8 cellular contexts compared by ENCODE assay signal in genomic region chr3:187975571-187976360, GRCh38.
DNase-seq lines count a peak whose midpoint lies in the region; ATAC-seq, FAIRE-seq and TF ChIP-seq lines count a peak whose summit lies in the region.

No MANE protein-coding gene starts in this region.

- peaks cover 10% of the 10 kb centered on the region for H3F3A ChIP-seq in SK-N-SH (replicated peaks; ENCODE audit: insufficient read depth)

- TF ChIP-seq CTCF in suprapubic skin (IDR thresholded peaks at IDR 0.05) (no peak), pancreas (IDR thresholded peaks at IDR 0.05) (no peak), BE2C (IDR thresholded peaks at IDR 0.05; ENCODE audit: low read depth, low read length) (no peak), SK-N-SH (IDR thresholded peaks at IDR 0.05) (no peak)

- no peak for TF ChIP-seq EP300 in suprapubic skin (IDR thresholded peaks at IDR 0.05)
- no peak for TF ChIP-seq EP300 in SK-N-SH (IDR thresholded peaks at IDR 0.05; ENCODE audit: borderline replicate concordance in 1 of 2, low read depth in 1 of 2, low read length in 1 of 2)

- ATAC-seq in pancreas: no peak

- intact Hi-C loops in pancreas (cut with DNase I): no loop called here

- H3K9me2 ChIP-seq in SK-N-SH: no peaks in the 10 kb centered on the region

- no peak for TF ChIP-seq RAD21 in SK-N-SH (IDR thresholded peaks at IDR 0.05; ENCODE audit: low read length)

- POLR2A ChIA-PET in SK-N-SH (lab: Yijun Ruan, JAX): no interaction called here

- H4K20me1 ChIP-seq in SK-N-SH (ENCODE audit: insufficient read depth): no peaks in the 10 kb centered on the region

- no peaks in the 10 kb centered on the region for H3K79me2 ChIP-seq in SK-N-SH (ENCODE audit: insufficient read depth)

- DNase-seq in activated naive CD4-positive, alpha-beta T cell treated with Interleukin-2 at 50 U/mL for 16 hours: peak; percentile 21
- DNase-seq in activated naive CD4-positive, alpha-beta T cell (lab: John Stamatoyannopoulos, UW): no peak
- peak; percentile 46 for DNase-seq in activated CD4-positive, alpha-beta T cell treated with anti-CD3 and anti-CD28 coated beads for 48 hours
- DNase-seq in iPS-NIHi11 (ENCODE audit: low spot score): peak; percentile 44
- DNase-seq in suprapubic skin (ENCODE audit: low spot score in 2 of 2): peak in 1 of 2 donors; percentile 82
- no peak for DNase-seq in pancreas
- no peak for DNase-seq in BE2C
- no peak for DNase-seq in SK-N-SH

- H3K4me2 ChIP-seq in SK-N-SH: no peak overlapping the region

- H3K27me3 ChIP-seq in suprapubic skin (no peaks in the 10 kb centered on the region), pancreas (no peaks in the 10 kb centered on the region), BE2C (no peaks in the 10 kb centered on the region), SK-N-SH (ENCODE audit: insufficient read depth) (no peaks in the 10 kb centered on the region)

- no peaks in the 10 kb centered on the region for H3K36me3 ChIP-seq in suprapubic skin
- no peaks in the 10 kb centered on the region for H3K36me3 ChIP-seq in pancreas
- H3K36me3 ChIP-seq in BE2C: no peaks in the 10 kb centered on the region
- no peaks in the 10 kb centered on the region for H3K36me3 ChIP-seq in SK-N-SH (replicated peaks in 1 of 2; ENCODE audit: control insufficient read depth in 1 of 2, insufficient read depth in 2 of 2, low read length in 1 of 2)

- no peak for TF ChIP-seq POLR2A in suprapubic skin (IDR thresholded peaks at IDR 0.05)

- H3K9ac ChIP-seq in SK-N-SH: no peak overlapping the region

- no peak for FAIRE-seq in pancreas (lab: Jason Lieb, UNC)

- H3K27ac ChIP-seq in suprapubic skin: peak overlapping the region; percentile 18
- no peak overlapping the region for H3K27ac ChIP-seq in pancreas
- no peak overlapping the region for H3K27ac ChIP-seq in SK-N-SH (ENCODE audit: low read depth in 2 of 2, low read length in 1 of 2)

- H3K9me3 ChIP-seq in suprapubic skin (no peaks in the 10 kb centered on the region), pancreas (no peaks in the 10 kb centered on the region), BE2C (no peaks in the 10 kb centered on the region), SK-N-SH (no peaks in the 10 kb centered on the region)

- H2AFZ ChIP-seq in SK-N-SH (ENCODE audit: low read depth): no peak overlapping the region

- CTCF ChIA-PET in SK-N-SH (lab: Yijun Ruan, JAX): no interaction called here

- 79% methylated on average over 7 of the region's 7 CpGs for WGBS in suprapubic skin
- 84 to 94% methylated on average over 7 of the region's 7 CpGs for WGBS in pancreas, 2 donors
- WGBS in SK-N-SH (ENCODE audit: low lambda C conversion rate): 43% methylated on average over 7 of the region's 7 CpGs

- peaks cover 15% of the 10 kb centered on the region for H3K4me1 ChIP-seq in suprapubic skin
- no peaks in the 10 kb centered on the region for H3K4me1 ChIP-seq in pancreas
- no peaks in the 10 kb centered on the region for H3K4me1 ChIP-seq in BE2C
- H3K4me1 ChIP-seq in SK-N-SH (ENCODE audit: control insufficient read depth in 1 of 2, insufficient read depth in 2 of 2, low read depth in 1 of 2, low read length in 1 of 2): no peaks in the 10 kb centered on the region; a peak in 1 of 4 replicates

- H3K4me3 ChIP-seq in suprapubic skin (no peak overlapping the region), pancreas (no peak overlapping the region), BE2C (ENCODE audit: low read depth, low read length) (no peak overlapping the region), SK-N-SH (ENCODE audit: low read depth in 2 of 2, low read length in 1 of 2) (no peak overlapping the region)

TF ChIP-seq in SK-N-SH, 30 proteins besides CTCF, POLR2A, EP300 and RAD21 (continues in another document):
- no peak for TF ChIP-seq ZBTB33 (IDR thresholded peaks at IDR 0.05; ENCODE audit: borderline replicate concordance, low read depth)
- TF ChIP-seq PBX3 (IDR thresholded peaks at IDR 0.05): no peak
- no peak for TF ChIP-seq FOXM1 (IDR thresholded peaks at IDR 0.05; ENCODE audit: low read depth)
- no peak for TF ChIP-seq RCOR1 (IDR thresholded peaks at IDR 0.05; ENCODE audit: low read length)
- TF ChIP-seq CHD2 (IDR thresholded peaks at IDR 0.05; ENCODE audit: low read length, partially characterized antibody): no peak
- TF ChIP-seq POLR2AphosphoS5 (IDR thresholded peaks at IDR 0.05; ENCODE audit: low read depth, low read length): no peak
- no peak for TF ChIP-seq RXRA (IDR thresholded peaks at IDR 0.05; ENCODE audit: borderline replicate concordance, low read depth)
- TF ChIP-seq ELF1 (IDR thresholded peaks at IDR 0.05): no peak
- TF ChIP-seq SMC3 (IDR thresholded peaks at IDR 0.05; ENCODE audit: low read depth, low read length): no peak
- TF ChIP-seq TAF1 (IDR thresholded peaks at IDR 0.05; ENCODE audit: borderline replicate concordance, low read depth, low read length): no peak
- TF ChIP-seq USF2 (IDR thresholded peaks at IDR 0.05; ENCODE audit: borderline replicate concordance, low read depth, low read length): no peak
- no peak for TF ChIP-seq TCF12 (IDR thresholded peaks at IDR 0.05)
- no peak for TF ChIP-seq YY1 (IDR thresholded peaks at IDR 0.05; ENCODE audit: low read depth)
- TF ChIP-seq GABPA (IDR thresholded peaks at IDR 0.05; ENCODE audit: low read depth): no peak
- TF ChIP-seq IRF3 (IDR thresholded peaks at IDR 0.05; ENCODE audit: low read depth, low read length): no peak
- no peak for TF ChIP-seq FOXJ3 (CRISPR knock-in tag; IDR thresholded peaks at IDR 0.05)
- no peak for TF ChIP-seq GATA2 (CRISPR knock-in tag; IDR thresholded peaks at IDR 0.05)
- TF ChIP-seq JUND (IDR thresholded peaks at IDR 0.05): no peak
- TF ChIP-seq USF1 (IDR thresholded peaks at IDR 0.05; ENCODE audit: borderline replicate concordance, low read depth): no peak

Comparison
In these comparisons a context has a peak if more than half of its experiments do, and no peak if none do; other contexts are left out.
1. DNase-seq: peak in activated naive CD4-positive, alpha-beta T cell treated with Interleukin-2 at 50 U/mL for 16 hours (single experiment), activated CD4-positive, alpha-beta T cell treated with anti-CD3 and anti-CD28 coated beads for 48 hours (single experiment) and iPS-NIHi11 (single experiment); none in activated naive CD4-positive, alpha-beta T cell (0 of 4), pancreas (0 of 6), BE2C (single experiment) and SK-N-SH (single experiment).